In genomic region chr7:77866370-77866769, GRCh38 we compare ENCODE assay signal across 15 cellular contexts.
DNase-seq lines count a peak whose midpoint lies in the region; ATAC-seq and TF ChIP-seq lines count a peak whose summit lies in the region.
"Had no signal": no experiment of that assay in that cellular context is flagged by ENCODE, and none has a peak within 500 bp of the region (broad histone marks: within the 10 kb centered on the region; RNA-seq: fewer than 3 reads in every experiment).

No MANE protein-coding gene starts in this region.

- TF ChIP-seq CTCF in AG04450 (IDR thresholded peaks at IDR 0.05; ENCODE audit: low read depth, low read length) (no peak), HFFc6 (IDR thresholded peaks at IDR 0.05) (no peak), mammary epithelial cell (conservative IDR thresholded peaks at IDR 0.05 in 1 of 2, IDR thresholded peaks at IDR 0.05 in 1 of 2; ENCODE audit: extremely low read depth in 1 of 2, insufficient read depth in 1 of 2, low read depth in 1 of 2, low read length in 2 of 2) (no peak), hepatocyte (IDR thresholded peaks at IDR 0.05; ENCODE audit: poor library complexity) (no peak)

- H3K27me3 ChIP-seq in AG04450 (ENCODE audit: control insufficient read depth, insufficient read depth, low read length), result no peaks in the 10 kb centered on the region
- H3K27me3 ChIP-seq in mammary epithelial cell (ENCODE audit: insufficient read depth, low read length), result no peaks in the 10 kb centered on the region
- H3K27me3 ChIP-seq in hepatocyte, result no peaks in the 10 kb centered on the region
- H3K27me3 ChIP-seq: colonic mucosa, tibial artery had no signal

- DNase-seq in AG04450 (ENCODE audit: low read depth, low spot score), result no peak
- DNase-seq in HFFc6, result peak; percentile 36
- DNase-seq in mammary epithelial cell, result no peak
- DNase-seq in hepatocyte (ENCODE audit: low spot score), result no peak
- no peak for DNase-seq in DMS53 treated with DMSO at 0.1 percent for 48 hours (lab: John Stamatoyannopoulos, UW; ENCODE audit: unreplicated experiment)
- DNase-seq in activated CD4-positive, alpha-beta T cell treated with anti-CD3 and anti-CD28 coated beads, Interleukin-2, amount 50 U/mL, for 1 hour, result no peak
- DNase-seq in cerebellum (ENCODE audit: low spot score), result no peak
- DNase-seq: activated CD4-positive, alpha-beta T cell treated with anti-CD3 and anti-CD28 coated beads, Interleukin-2, amount 50 U/mL, for 4 hours; colonic mucosa; left ventricle myocardium superior; NCI-H2227 treated with DMSO at 0.1 percent for 48 hours; stimulated activated naive CD4-positive, alpha-beta T cell treated with Interleukin-2 at 50 U/mL for 16 hours; tibial artery had no signal

- peak overlapping the region; percentile 80 for H3K27ac Mint-ChIP-seq in HFFc6

- no peaks in the 10 kb centered on the region for H3K79me2 ChIP-seq in mammary epithelial cell (ENCODE audit: insufficient read depth, low read length)
- peaks cover 10% of the 10 kb centered on the region for H3K79me2 ChIP-seq in hepatocyte

- BruUV-seq in mammary epithelial cell (replicated peaks; lab: Mats Ljungman, UMichigan), result TSS peak; percentile 46

- peaks cover 42% of the 10 kb centered on the region for H3K4me1 Mint-ChIP-seq in HFFc6 (ENCODE audit: low read depth)

- no peak overlapping the region for H3K9ac ChIP-seq in mammary epithelial cell (ENCODE audit: insufficient read depth, low read length)

- H3K4me3 ChIP-seq in AG04450 (ENCODE audit: low read depth, low read length) (no peak overlapping the region), mammary epithelial cell (replicated peaks in 1 of 3; ENCODE audit: insufficient read depth in 1 of 3, low read depth in 2 of 3, low read length in 3 of 3) (no peak overlapping the region), hepatocyte (no peak overlapping the region)
- H3K4me3 ChIP-seq: colonic mucosa, tibial artery had no signal

- H2AFZ ChIP-seq in mammary epithelial cell (ENCODE audit: low read depth, low read length) (no peak overlapping the region), hepatocyte (no peak overlapping the region)

- H3K36me3 ChIP-seq in mammary epithelial cell (ENCODE audit: insufficient read depth, low read length) (no peaks in the 10 kb centered on the region), hepatocyte (replicated peaks; ENCODE audit: insufficient read depth, low read depth) (no peaks in the 10 kb centered on the region)
- H3K36me3 ChIP-seq: colonic mucosa, tibial artery had no signal

- H3K9me3 ChIP-seq in AG04450 (ENCODE audit: control insufficient read depth, insufficient read depth, low read length) (no peaks in the 10 kb centered on the region), mammary epithelial cell (replicated peaks; ENCODE audit: insufficient read depth, low read length) (no peaks in the 10 kb centered on the region), hepatocyte (ENCODE audit: low read depth) (no peaks in the 10 kb centered on the region)
- H3K9me3 ChIP-seq: colonic mucosa had no signal

- no peaks in the 10 kb centered on the region for H3K9me2 ChIP-seq in hepatocyte (replicated peaks; ENCODE audit: insufficient read depth)

- dilution Hi-C loops in mammary epithelial cell (cut with HindIII; ENCODE audit: low sequenced_read_pairs), result no loop called here

- CTCF ChIA-PET in AG04450 (lab: Charles Lee) (interaction anchor here (0.5 kb wide), 1 partner anchor 214 kb away, joined by 9 read pairs; no protein-coding TSS in a partner anchor), mammary epithelial cell (lab: Charles Lee; ENCODE audit: low non-redundant PET) (no interaction called here)

- in situ Hi-C loops in mammary epithelial cell (cut with MboI; ENCODE audit: low sequenced_read_pairs in 2 of 2), result no loop called here

- ATAC-seq in HG03280 (IDR thresholded peaks at IDR 0.05; ENCODE audit: unreplicated experiment), result no peak
- ATAC-seq: left ventricle myocardium superior had no signal

- intact Hi-C loops in mammary epithelial cell (cut with micrococcal nuclease), result loop anchor here (2.0 kb wide), 1 partner anchor 68 kb away; the partner anchor contains the start of genes PHTF2 and TMEM60

- peaks cover 25% of the 10 kb centered on the region for H3K36me3 Mint-ChIP-seq in HFFc6 (ENCODE audit: low read depth)

- H3K27me3 Mint-ChIP-seq in HFFc6 (ENCODE audit: insufficient read depth), result no peaks in the 10 kb centered on the region; the same call in 1 of the 2 replicates

- H3K4me1 ChIP-seq in mammary epithelial cell (ENCODE audit: insufficient read depth, low read length) (peaks cover 18% of the 10 kb centered on the region), hepatocyte (ENCODE audit: insufficient read depth) (peaks cover 11% of the 10 kb centered on the region)

- H3K27ac ChIP-seq in AG04450 (ENCODE audit: low read depth, low read length) (peak overlapping the region; percentile 54), mammary epithelial cell (ENCODE audit: insufficient read depth, low read depth, low read length) (no peak overlapping the region), hepatocyte (peak overlapping the region; percentile 76)
- H3K27ac ChIP-seq: colonic mucosa, RWPE1, tibial artery had no signal

- POLR2A ChIA-PET in AG04450 (lab: Yijun Ruan, JAX), result interaction anchor here (0.8 to 2.0 kb wide), 3 partner anchors 68 to 330 kb away, joined by 3 to 9 read pairs (median 4); partner anchors contain the start of genes PHTF2 and TMEM60

- H3K9me3 Mint-ChIP-seq in HFFc6, result no peaks in the 10 kb centered on the region

- 88% methylated on average over 3 of the region's 3 CpGs for WGBS in mammary epithelial cell (ENCODE audit: low coverage, missing lambda C conversion rate)
- 70% methylated on average over 3 of the region's 3 CpGs for WGBS in hepatocyte (ENCODE audit: low lambda C conversion rate, missing lambda C conversion rate)

- H4K20me1 ChIP-seq in mammary epithelial cell (ENCODE audit: insufficient read depth, low read length) (no peaks in the 10 kb centered on the region), hepatocyte (ENCODE audit: insufficient read depth, poor library complexity, severe bottlenecking) (no peaks in the 10 kb centered on the region)

- H3K4me3 Mint-ChIP-seq in HFFc6, result peak overlapping the region; percentile 43

- H3K4me2 ChIP-seq in mammary epithelial cell (ENCODE audit: insufficient read depth, low read depth, low read length) (peak overlapping the region; percentile 71), hepatocyte (no peak overlapping the region)
